16 cellular contexts compared by ENCODE assay signal in genomic region chr3:10556312-10556711, GRCh38. TPM values are rescaled to one million over a fixed set of nuclear protein-coding genes. Genes with fewer than 3 reads are reported as not detected.
DNase-seq lines count a peak whose midpoint lies in the region; ATAC-seq and TF ChIP-seq lines count a peak whose summit lies in the region.
"Had no signal": no experiment of that assay in that cellular context is flagged by ENCODE, and none has a peak within 500 bp of the region (broad histone marks: within the 10 kb centered on the region; RNA-seq: fewer than 3 reads in every experiment).

No MANE protein-coding gene starts in this region.

- peaks cover 38% of the 10 kb centered on the region for H3K4me1 ChIP-seq in ectodermal cell (ENCODE audit: control insufficient read depth, insufficient read depth, low read length)
- no peaks in the 10 kb centered on the region for H3K4me1 ChIP-seq in sigmoid colon
- H3K4me1 ChIP-seq: Caco-2 had no signal

- no peaks in the 10 kb centered on the region for H3K36me3 Mint-ChIP-seq in T-helper 2 cell treated with Interferon-gamma antibody and Interleukin-4, amounts not matched to agents 5 μg/mL and 100 μg/mL, for 36 hours (ENCODE audit: low read depth)

- H3K27ac Mint-ChIP-seq in T-helper 2 cell treated with Interferon-gamma antibody and Interleukin-4, amounts not matched to agents 5 μg/mL and 100 μg/mL, for 36 hours = peak overlapping the region; percentile 20
- H3K27ac Mint-ChIP-seq: GM23338 had no signal

- no peak for TF ChIP-seq CTCF in sigmoid colon (IDR thresholded peaks at IDR 0.05)

- H3K27me3 ChIP-seq in ectodermal cell (ENCODE audit: control insufficient read depth, insufficient read depth, low read length, poor library complexity, severe bottlenecking) (no peaks in the 10 kb centered on the region), sigmoid colon (no peaks in the 10 kb centered on the region)

- H3K4me3 Mint-ChIP-seq in T-helper 2 cell treated with Interferon-gamma antibody and Interleukin-4, amounts not matched to agents 5 μg/mL and 100 μg/mL, for 36 hours = no peak overlapping the region
- H3K4me3 Mint-ChIP-seq: GM23338 had no signal

- H3K9me3 ChIP-seq in ectodermal cell (ENCODE audit: control insufficient read depth, low read length) (no peaks in the 10 kb centered on the region), sigmoid colon (no peaks in the 10 kb centered on the region)
- H3K9me3 ChIP-seq: Caco-2 had no signal

- H3K9me3 Mint-ChIP-seq in T-helper 2 cell treated with Interferon-gamma antibody and Interleukin-4, amounts not matched to agents 5 μg/mL and 100 μg/mL, for 36 hours = no peaks in the 10 kb centered on the region
- H3K9me3 Mint-ChIP-seq: GM23338 had no signal

- WGBS in ectodermal cell, 2 experiments = 77 to 80% methylated on average over 7 of the region's 7 CpGs
- 45 to 66% methylated on average over 7 of the region's 7 CpGs for WGBS in sigmoid colon, 2 donors

- peak overlapping the region; percentile 8 for H3K27ac ChIP-seq in ectodermal cell (ENCODE audit: insufficient read depth, low read depth, low read length, poor library complexity, severe bottlenecking)
- H3K27ac ChIP-seq in sigmoid colon = no peak overlapping the region

- DNase-seq in T-helper 2 cell treated with Interferon-gamma antibody and Interleukin-4, amounts not matched to agents 5 μg/mL and 100 μg/mL, for 36 hours (ENCODE audit: low spot score) = no peak
- DNase-seq in T-helper 2 cell = no peak
- DNase-seq in NCI-H82 treated with DMSO at 0.1 percent for 48 hours (lab: John Stamatoyannopoulos, UW; ENCODE audit: unreplicated experiment) = peak; percentile 23
- peak; percentile 33 for DNase-seq in sigmoid colon
- no peak for DNase-seq in AG20443 (ENCODE audit: low spot score)
- DNase-seq: Caco-2, DMS79, KBM-7, NCI-H1048, NCI-H146, NCI-H446, NCI-H774 had no signal

- H3K4me1 Mint-ChIP-seq in T-helper 2 cell treated with Interferon-gamma antibody and Interleukin-4, amounts not matched to agents 5 μg/mL and 100 μg/mL, for 36 hours (ENCODE audit: low read depth) = peaks cover 24% of the 10 kb centered on the region

- intact Hi-C loops in sigmoid colon (cut with DNase I) = no loop called here

- ATAC-seq in GM21515 (IDR thresholded peaks at IDR 0.05; ENCODE audit: unreplicated experiment) = no peak
- ATAC-seq in HG03135 (IDR thresholded peaks at IDR 0.05; ENCODE audit: unreplicated experiment) = no peak
- ATAC-seq: GM23338 had no signal

- no peak for TF ChIP-seq POLR2A in sigmoid colon (IDR thresholded peaks at IDR 0.05)

- no peak for TF ChIP-seq EP300 in sigmoid colon (IDR thresholded peaks at IDR 0.05)

- H3K4me3 ChIP-seq in ectodermal cell (ENCODE audit: insufficient read depth, low read depth, low read length) (no peak overlapping the region), sigmoid colon (no peak overlapping the region)
- H3K4me3 ChIP-seq: GM23338 had no signal

- peaks cover 14% of the 10 kb centered on the region for H3K27me3 Mint-ChIP-seq in T-helper 2 cell treated with Interferon-gamma antibody and Interleukin-4, amounts not matched to agents 5 μg/mL and 100 μg/mL, for 36 hours (ENCODE audit: low read depth)

- H3K36me3 ChIP-seq in ectodermal cell (ENCODE audit: control insufficient read depth, insufficient read depth, low read length) (no peaks in the 10 kb centered on the region), sigmoid colon (no peaks in the 10 kb centered on the region)

RNA-seq across cellular contexts. Expression of gene ATP2B2, which starts 50.9 kb away (rescaled TPM):
- 0.11 TPM for polyA plus RNA-seq in ectodermal cell (2013, experiment 1 of 4)
- polyA plus RNA-seq in ectodermal cell (2013, experiment 2 of 4) = 0.14 TPM
- polyA plus RNA-seq in ectodermal cell (2013, experiment 3 of 4) = 0.21 TPM
- polyA plus RNA-seq in ectodermal cell (2013, experiment 4 of 4) = 0.57 TPM
- under 1 TPM in 3 of 4 donors, not detected in 1; under 0.01 to 0.83 (median 0.36) TPM for total RNA-seq in sigmoid colon
- under 1 TPM in 1 of 3 donors, not detected in 2; 0.10 TPM for polyA plus RNA-seq in sigmoid colon
- total RNA-seq: Caco-2 had no signal

Comparison
In these comparisons a context has a peak if more than half of its experiments do, and no peak if none do; other contexts are left out.
1. DNase-seq: peak in NCI-H82 treated with DMSO at 0.1 percent for 48 hours (single experiment) and sigmoid colon (single experiment); none in T-helper 2 cell treated with Interferon-gamma antibody and Interleukin-4, amounts not matched to agents 5 μg/mL and 100 μg/mL, for 36 hours (single experiment), T-helper 2 cell (0 of 5) and AG20443 (single experiment).